1 cellular context compared by ENCODE assay signal in the genomic region with DNA sequence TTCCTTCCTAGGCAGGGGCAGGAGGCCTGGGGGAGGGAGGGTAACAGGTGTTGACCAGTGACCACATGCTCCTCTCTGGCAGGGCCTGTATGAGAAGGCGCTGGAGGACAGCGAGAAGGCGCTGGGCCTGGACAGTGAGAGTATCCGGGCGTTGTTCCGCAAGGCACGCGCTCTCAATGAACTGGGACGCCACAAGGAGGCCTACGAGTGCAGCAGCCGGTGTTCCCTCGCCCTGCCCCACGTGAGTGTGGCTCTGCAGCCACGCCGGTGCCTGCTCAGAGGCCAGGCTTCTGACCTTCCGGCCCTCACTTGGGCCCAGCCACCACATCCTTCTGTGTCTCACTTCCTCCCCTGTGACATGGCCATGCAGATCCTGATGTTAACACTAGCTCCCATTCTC.
TF ChIP-seq lines count a peak whose summit lies in the region.

No MANE protein-coding gene starts in this region.

TF ChIP-seq in HepG2, 621 proteins besides CTCF, POLR2A, EP300 and RAD21:
- TF ChIP-seq, protein P1, sequence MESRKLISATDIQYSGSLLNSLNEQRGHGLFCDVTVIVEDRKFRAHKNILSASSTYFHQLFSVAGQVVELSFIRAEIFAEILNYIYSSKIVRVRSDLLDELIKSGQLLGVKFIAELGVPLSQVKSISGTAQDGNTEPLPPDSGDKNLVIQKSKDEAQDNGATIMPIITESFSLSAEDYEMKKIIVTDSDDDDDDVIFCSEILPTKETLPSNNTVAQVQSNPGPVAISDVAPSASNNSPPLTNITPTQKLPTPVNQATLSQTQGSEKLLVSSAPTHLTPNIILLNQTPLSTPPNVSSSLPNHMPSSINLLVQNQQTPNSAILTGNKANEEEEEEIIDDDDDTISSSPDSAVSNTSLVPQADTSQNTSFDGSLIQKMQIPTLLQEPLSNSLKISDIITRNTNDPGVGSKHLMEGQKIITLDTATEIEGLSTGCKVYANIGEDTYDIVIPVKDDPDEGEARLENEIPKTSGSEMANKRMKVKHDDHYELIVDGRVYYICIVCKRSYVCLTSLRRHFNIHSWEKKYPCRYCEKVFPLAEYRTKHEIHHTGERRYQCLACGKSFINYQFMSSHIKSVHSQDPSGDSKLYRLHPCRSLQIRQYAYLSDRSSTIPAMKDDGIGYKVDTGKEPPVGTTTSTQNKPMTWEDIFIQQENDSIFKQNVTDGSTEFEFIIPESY (CRISPR knock-in tag; IDR thresholded peaks at IDR 0.05), result peak; percentile 12; the same call in 1 of the 2 replicates
- TF ChIP-seq ZNF788 (CRISPR knock-in tag; IDR thresholded peaks at IDR 0.05; ENCODE audit: borderline replicate concordance), result no peak
